ENCODE assay signal across 1 cellular context in the genomic region with DNA sequence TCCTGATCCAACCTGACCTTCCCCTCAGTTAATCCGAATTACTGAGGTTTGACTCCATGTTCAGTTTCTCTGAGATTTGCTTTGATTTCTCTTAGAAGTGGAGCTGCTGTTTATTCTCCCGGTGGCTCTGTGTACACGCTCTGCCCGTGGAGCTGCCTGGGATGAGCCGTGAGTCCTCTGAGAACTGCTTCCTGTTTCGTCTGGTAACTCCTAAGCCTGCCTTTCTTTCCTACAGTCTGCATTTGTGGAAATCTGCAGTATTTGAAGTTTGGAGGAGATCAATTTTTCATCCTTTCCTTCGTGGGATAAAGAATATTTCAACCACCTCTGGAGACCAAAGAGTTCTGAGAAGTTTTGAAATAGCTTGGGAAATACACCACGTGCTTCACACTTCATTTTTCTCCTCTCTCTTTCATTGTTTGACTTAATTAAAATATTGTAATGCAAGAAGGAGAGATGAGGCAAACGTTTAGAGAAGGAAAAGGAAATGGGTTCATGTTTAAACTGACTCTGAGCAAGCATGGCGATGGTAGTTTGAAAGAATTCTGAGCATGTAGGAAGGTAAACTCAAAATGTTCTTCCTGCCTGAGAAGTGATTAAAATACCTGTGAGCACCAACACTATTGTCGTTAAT.
TF ChIP-seq lines count a peak whose summit lies in the region.

No MANE protein-coding gene starts in this region.

TF ChIP-seq in HepG2, 621 proteins besides CTCF, POLR2A, EP300 and RAD21 (continued from another document and continues in another):
- TF ChIP-seq, protein P1, sequence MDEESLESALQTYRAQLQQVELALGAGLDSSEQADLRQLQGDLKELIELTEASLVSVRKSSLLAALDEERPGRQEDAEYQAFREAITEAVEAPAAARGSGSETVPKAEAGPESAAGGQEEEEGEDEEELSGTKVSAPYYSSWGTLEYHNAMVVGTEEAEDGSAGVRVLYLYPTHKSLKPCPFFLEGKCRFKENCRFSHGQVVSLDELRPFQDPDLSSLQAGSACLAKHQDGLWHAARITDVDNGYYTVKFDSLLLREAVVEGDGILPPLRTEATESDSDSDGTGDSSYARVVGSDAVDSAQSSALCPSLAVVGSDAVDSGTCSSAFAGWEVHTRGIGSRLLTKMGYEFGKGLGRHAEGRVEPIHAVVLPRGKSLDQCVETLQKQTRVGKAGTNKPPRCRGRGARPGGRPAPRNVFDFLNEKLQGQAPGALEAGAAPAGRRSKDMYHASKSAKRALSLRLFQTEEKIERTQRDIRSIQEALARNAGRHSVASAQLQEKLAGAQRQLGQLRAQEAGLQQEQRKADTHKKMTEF (CRISPR knock-in tag; IDR thresholded peaks at IDR 0.05) = 0 out of 2 replicates have a peak, but pooled peaks have one; percentile 18
- no peak for TF ChIP-seq MIER3 (CRISPR knock-in tag; IDR thresholded peaks at IDR 0.05; ENCODE audit: borderline replicate concordance)
- TF ChIP-seq, protein P2, sequence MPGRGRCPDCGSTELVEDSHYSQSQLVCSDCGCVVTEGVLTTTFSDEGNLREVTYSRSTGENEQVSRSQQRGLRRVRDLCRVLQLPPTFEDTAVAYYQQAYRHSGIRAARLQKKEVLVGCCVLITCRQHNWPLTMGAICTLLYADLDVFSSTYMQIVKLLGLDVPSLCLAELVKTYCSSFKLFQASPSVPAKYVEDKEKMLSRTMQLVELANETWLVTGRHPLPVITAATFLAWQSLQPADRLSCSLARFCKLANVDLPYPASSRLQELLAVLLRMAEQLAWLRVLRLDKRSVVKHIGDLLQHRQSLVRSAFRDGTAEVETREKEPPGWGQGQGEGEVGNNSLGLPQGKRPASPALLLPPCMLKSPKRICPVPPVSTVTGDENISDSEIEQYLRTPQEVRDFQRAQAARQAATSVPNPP (CRISPR knock-in tag; IDR thresholded peaks at IDR 0.05) = no peak
- TF ChIP-seq CREM (IDR thresholded peaks at IDR 0.05) = no peak
- no peak for TF ChIP-seq CREM (CRISPR knock-in tag; IDR thresholded peaks at IDR 0.05)
- TF ChIP-seq, protein P3, sequence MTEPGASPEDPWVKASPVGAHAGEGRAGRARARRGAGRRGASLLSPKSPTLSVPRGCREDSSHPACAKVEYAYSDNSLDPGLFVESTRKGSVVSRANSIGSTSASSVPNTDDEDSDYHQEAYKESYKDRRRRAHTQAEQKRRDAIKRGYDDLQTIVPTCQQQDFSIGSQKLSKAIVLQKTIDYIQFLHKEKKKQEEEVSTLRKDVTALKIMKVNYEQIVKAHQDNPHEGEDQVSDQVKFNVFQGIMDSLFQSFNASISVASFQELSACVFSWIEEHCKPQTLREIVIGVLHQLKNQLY (CRISPR knock-in tag; IDR thresholded peaks at IDR 0.05) = no peak
- no peak for TF ChIP-seq ZNF143 (CRISPR knock-in tag; IDR thresholded peaks at IDR 0.05)
- TF ChIP-seq, protein P4, sequence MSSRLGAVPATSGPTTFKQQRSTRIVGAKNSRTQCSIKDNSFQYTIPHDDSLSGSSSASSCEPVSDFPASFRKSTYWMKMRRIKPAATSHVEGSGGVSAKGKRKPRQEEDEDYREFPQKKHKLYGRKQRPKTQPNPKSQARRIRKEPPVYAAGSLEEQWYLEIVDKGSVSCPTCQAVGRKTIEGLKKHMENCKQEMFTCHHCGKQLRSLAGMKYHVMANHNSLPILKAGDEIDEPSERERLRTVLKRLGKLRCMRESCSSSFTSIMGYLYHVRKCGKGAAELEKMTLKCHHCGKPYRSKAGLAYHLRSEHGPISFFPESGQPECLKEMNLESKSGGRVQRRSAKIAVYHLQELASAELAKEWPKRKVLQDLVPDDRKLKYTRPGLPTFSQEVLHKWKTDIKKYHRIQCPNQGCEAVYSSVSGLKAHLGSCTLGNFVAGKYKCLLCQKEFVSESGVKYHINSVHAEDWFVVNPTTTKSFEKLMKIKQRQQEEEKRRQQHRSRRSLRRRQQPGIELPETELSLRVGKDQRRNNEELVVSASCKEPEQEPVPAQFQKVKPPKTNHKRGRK (CRISPR knock-in tag; IDR thresholded peaks at IDR 0.05) = no peak
- no peak for TF ChIP-seq ZNF253 (CRISPR knock-in tag; IDR thresholded peaks at IDR 0.05; ENCODE audit: borderline replicate concordance)
- TF ChIP-seq SMAD1 (CRISPR knock-in tag; IDR thresholded peaks at IDR 0.05; ENCODE audit: borderline replicate concordance, low read depth) = no peak
- TF ChIP-seq TOPORS (CRISPR knock-in tag; IDR thresholded peaks at IDR 0.05) = no peak
- no peak for TF ChIP-seq NFIB (CRISPR knock-in tag; IDR thresholded peaks at IDR 0.05; ENCODE audit: borderline replicate concordance)
- TF ChIP-seq SALL1 (CRISPR knock-in tag; IDR thresholded peaks at IDR 0.05) = peak; percentile 51
- TF ChIP-seq GPN1 (CRISPR knock-in tag; IDR thresholded peaks at IDR 0.05; ENCODE audit: borderline replicate concordance) = no peak
- no peak for TF ChIP-seq ZNF879 (CRISPR knock-in tag; IDR thresholded peaks at IDR 0.05)
- TF ChIP-seq, protein P5, sequence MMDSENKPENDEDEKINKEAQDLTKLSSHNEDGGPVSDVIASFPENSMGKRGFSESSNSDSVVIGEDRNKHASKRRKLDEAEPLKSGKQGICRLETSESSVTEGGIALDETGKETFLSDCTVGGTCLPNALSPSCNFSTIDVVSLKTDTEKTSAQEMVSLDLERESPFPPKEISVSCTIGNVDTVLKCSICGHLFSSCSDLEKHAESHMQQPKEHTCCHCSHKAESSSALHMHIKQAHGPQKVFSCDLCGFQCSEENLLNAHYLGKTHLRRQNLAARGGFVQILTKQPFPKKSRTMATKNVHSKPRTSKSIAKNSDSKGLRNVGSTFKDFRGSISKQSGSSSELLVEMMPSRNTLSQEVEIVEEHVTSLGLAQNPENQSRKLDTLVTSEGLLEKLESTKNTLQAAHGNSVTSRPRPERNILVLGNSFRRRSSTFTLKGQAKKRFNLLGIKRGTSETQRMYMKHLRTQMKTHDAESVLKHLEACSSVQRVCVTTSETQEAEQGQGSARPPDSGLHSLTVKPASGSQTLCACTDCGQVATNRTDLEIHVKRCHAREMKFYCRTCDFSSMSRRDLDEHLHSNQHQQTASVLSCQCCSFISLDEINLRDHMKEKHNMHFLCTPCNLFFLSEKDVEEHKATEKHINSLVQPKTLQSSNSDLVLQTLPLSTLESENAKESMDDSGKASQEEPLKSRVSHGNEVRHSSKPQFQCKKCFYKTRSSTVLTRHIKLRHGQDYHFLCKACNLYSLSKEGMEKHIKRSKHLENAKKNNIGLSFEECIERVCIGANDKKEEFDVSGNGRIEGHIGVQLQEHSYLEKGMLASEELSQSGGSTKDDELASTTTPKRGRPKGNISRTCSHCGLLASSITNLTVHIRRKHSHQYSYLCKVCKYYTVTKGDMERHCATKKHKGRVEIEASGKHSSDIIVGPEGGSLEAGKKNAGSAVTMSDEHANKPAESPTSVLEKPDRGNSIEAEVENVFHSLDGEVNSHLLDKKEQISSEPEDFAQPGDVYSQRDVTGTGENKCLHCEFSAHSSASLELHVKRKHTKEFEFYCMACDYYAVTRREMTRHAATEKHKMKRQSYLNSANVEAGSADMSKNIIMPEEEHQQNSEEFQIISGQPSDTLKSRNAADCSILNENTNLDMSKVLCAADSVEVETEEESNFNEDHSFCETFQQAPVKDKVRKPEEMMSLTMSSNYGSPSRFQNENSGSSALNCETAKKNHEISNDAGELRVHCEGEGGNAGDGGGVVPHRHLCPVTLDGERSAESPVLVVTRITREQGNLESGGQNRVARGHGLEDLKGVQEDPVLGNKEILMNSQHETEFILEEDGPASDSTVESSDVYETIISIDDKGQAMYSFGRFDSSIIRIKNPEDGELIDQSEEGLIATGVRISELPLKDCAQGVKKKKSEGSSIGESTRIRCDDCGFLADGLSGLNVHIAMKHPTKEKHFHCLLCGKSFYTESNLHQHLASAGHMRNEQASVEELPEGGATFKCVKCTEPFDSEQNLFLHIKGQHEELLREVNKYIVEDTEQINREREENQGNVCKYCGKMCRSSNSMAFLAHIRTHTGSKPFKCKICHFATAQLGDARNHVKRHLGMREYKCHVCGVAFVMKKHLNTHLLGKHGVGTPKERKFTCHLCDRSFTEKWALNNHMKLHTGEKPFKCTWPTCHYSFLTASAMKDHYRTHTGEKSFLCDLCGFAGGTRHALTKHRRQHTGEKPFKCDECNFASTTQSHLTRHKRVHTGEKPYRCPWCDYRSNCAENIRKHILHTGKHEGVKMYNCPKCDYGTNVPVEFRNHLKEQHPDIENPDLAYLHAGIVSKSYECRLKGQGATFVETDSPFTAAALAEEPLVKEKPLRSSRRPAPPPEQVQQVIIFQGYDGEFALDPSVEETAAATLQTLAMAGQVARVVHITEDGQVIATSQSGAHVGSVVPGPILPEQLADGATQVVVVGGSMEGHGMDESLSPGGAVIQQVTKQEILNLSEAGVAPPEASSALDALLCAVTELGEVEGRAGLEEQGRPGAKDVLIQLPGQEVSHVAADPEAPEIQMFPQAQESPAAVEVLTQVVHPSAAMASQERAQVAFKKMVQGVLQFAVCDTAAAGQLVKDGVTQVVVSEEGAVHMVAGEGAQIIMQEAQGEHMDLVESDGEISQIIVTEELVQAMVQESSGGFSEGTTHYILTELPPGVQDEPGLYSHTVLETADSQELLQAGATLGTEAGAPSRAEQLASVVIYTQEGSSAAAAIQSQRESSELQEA (CRISPR knock-in tag; IDR thresholded peaks at IDR 0.05; ENCODE audit: not compliant biosample characterization) = no peak
- TF ChIP-seq, protein P6, sequence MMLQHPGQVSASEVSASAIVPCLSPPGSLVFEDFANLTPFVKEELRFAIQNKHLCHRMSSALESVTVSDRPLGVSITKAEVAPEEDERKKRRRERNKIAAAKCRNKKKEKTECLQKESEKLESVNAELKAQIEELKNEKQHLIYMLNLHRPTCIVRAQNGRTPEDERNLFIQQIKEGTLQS (CRISPR knock-in tag; IDR thresholded peaks at IDR 0.05) = no peak
- no peak for TF ChIP-seq ISL2 (CRISPR knock-in tag; IDR thresholded peaks at IDR 0.05)
- no peak for TF ChIP-seq NCOR1 (IDR thresholded peaks at IDR 0.05; ENCODE audit: borderline replicate concordance, low read length)
- no peak for TF ChIP-seq TARDBP (CRISPR knock-in tag; IDR thresholded peaks at IDR 0.05)
- no peak for TF ChIP-seq ZNF350 (CRISPR knock-in tag; IDR thresholded peaks at IDR 0.05; ENCODE audit: borderline replicate concordance, low read depth)
- no peak for TF ChIP-seq ZSCAN30 (CRISPR knock-in tag; IDR thresholded peaks at IDR 0.05)
- TF ChIP-seq FOSL2 (CRISPR knock-in tag; IDR thresholded peaks at IDR 0.05) = no peak
- no peak for TF ChIP-seq PCBP2 (optimal IDR thresholded peaks at IDR 0.05; ENCODE audit: low read depth, low read length, poor library complexity, severe bottlenecking)
- TF ChIP-seq SKI (IDR thresholded peaks at IDR 0.05; ENCODE audit: partially characterized antibody) = no peak
- TF ChIP-seq, protein P7, sequence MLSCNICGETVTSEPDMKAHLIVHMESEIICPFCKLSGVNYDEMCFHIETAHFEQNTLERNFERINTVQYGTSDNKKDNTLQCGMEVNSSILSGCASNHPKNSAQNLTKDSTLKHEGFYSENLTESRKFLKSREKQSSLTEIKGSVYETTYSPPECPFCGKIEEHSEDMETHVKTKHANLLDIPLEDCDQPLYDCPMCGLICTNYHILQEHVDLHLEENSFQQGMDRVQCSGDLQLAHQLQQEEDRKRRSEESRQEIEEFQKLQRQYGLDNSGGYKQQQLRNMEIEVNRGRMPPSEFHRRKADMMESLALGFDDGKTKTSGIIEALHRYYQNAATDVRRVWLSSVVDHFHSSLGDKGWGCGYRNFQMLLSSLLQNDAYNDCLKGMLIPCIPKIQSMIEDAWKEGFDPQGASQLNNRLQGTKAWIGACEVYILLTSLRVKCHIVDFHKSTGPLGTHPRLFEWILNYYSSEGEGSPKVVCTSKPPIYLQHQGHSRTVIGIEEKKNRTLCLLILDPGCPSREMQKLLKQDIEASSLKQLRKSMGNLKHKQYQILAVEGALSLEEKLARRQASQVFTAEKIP (CRISPR knock-in tag; IDR thresholded peaks at IDR 0.05; ENCODE audit: borderline replicate concordance) = no peak
- TF ChIP-seq TCF12 (IDR thresholded peaks at IDR 0.05) = no peak
- TF ChIP-seq TCF12 (CRISPR knock-in tag; IDR thresholded peaks at IDR 0.05) = no peak
- no peak; the same call in 1 of the 2 replicates for TF ChIP-seq EHMT2 (IDR thresholded peaks at IDR 0.05; ENCODE audit: borderline replicate concordance, low read depth, low read length)
- no peak for TF ChIP-seq ZNF24 (IDR thresholded peaks at IDR 0.05)
- TF ChIP-seq ZC3H13 (CRISPR knock-in tag; IDR thresholded peaks at IDR 0.05) = no peak
- TF ChIP-seq TAF1 (CRISPR knock-in tag; IDR thresholded peaks at IDR 0.05) = no peak
- TF ChIP-seq, protein P8, sequence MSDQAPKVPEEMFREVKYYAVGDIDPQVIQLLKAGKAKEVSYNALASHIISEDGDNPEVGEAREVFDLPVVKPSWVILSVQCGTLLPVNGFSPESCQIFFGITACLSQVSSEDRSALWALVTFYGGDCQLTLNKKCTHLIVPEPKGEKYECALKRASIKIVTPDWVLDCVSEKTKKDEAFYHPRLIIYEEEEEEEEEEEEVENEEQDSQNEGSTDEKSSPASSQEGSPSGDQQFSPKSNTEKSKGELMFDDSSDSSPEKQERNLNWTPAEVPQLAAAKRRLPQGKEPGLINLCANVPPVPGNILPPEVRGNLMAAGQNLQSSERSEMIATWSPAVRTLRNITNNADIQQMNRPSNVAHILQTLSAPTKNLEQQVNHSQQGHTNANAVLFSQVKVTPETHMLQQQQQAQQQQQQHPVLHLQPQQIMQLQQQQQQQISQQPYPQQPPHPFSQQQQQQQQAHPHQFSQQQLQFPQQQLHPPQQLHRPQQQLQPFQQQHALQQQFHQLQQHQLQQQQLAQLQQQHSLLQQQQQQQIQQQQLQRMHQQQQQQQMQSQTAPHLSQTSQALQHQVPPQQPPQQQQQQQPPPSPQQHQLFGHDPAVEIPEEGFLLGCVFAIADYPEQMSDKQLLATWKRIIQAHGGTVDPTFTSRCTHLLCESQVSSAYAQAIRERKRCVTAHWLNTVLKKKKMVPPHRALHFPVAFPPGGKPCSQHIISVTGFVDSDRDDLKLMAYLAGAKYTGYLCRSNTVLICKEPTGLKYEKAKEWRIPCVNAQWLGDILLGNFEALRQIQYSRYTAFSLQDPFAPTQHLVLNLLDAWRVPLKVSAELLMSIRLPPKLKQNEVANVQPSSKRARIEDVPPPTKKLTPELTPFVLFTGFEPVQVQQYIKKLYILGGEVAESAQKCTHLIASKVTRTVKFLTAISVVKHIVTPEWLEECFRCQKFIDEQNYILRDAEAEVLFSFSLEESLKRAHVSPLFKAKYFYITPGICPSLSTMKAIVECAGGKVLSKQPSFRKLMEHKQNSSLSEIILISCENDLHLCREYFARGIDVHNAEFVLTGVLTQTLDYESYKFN (CRISPR knock-in tag; conservative IDR thresholded peaks at IDR 0.05) = peak; percentile 35; the same call in 1 of the 2 replicates
- no peak for TF ChIP-seq ZNF7 (CRISPR knock-in tag; IDR thresholded peaks at IDR 0.05)
- TF ChIP-seq ZNF775 (CRISPR knock-in tag; IDR thresholded peaks at IDR 0.05; ENCODE audit: borderline replicate concordance) = no peak
- TF ChIP-seq, protein P9, sequence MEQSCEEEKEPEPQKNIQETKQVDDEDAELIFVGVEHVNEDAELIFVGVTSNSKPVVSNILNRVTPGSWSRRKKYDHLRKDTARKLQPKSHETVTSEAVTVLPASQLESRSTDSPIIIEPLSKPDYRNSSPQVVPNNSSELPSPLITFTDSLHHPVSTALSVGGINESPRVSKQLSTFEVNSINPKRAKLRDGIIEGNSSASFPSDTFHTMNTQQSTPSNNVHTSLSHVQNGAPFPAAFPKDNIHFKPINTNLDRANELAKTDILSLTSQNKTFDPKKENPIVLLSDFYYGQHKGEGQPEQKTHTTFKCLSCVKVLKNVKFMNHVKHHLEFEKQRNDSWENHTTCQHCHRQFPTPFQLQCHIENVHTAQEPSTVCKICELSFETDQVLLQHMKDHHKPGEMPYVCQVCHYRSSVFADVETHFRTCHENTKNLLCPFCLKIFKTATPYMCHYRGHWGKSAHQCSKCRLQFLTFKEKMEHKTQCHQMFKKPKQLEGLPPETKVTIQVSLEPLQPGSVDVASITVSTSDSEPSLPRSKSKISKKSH (CRISPR knock-in tag; IDR thresholded peaks at IDR 0.05; ENCODE audit: borderline replicate concordance) = no peak
- no peak for TF ChIP-seq FOSL1 (CRISPR knock-in tag; IDR thresholded peaks at IDR 0.05; ENCODE audit: borderline replicate concordance)
- no peak for TF ChIP-seq HOXA5 (CRISPR knock-in tag; IDR thresholded peaks at IDR 0.05)
